1 cellular context compared by ENCODE assay signal in the genomic region with DNA sequence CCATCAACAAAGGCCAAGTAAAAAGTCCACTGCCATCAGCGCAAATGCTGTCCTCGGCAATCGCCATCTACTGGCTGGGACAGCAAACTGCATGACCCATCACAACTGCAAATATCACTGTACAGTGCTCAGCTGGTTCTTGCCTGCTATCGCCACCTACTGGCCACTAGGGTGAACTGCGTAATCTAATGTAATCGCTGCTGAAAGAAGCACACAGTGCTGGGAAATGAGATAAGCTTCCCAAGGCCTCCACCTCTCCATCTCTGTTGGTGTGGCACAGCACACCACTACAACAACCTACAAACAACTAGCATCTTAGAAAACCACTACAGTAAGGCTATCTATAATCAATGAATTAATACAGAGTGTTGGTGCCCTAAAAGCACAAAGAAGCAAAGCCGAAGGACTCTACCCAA.
A peak's percentile ranks its signal among the peaks of the same experiment; 100 is the strongest.
TF ChIP-seq lines count a peak whose summit lies in the region.

No MANE protein-coding gene starts in this region.

TF ChIP-seq in HepG2, 621 proteins besides CTCF, POLR2A, EP300 and RAD21 (continued from another document):
- TF ChIP-seq, protein P1, sequence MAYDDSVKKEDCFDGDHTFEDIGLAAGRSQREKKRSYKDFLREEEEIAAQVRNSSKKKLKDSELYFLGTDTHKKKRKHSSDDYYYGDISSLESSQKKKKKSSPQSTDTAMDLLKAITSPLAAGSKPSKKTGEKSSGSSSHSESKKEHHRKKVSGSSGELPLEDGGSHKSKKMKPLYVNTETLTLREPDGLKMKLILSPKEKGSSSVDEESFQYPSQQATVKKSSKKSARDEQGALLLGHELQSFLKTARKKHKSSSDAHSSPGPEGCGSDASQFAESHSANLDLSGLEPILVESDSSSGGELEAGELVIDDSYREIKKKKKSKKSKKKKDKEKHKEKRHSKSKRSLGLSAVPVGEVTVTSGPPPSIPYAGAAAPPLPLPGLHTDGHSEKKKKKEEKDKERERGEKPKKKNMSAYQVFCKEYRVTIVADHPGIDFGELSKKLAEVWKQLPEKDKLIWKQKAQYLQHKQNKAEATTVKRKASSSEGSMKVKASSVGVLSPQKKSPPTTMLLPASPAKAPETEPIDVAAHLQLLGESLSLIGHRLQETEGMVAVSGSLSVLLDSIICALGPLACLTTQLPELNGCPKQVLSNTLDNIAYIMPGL (CRISPR knock-in tag; IDR thresholded peaks at IDR 0.05; ENCODE audit: borderline replicate concordance in 1 of 2, low read depth in 1 of 2), result peak in 1 of 2 experiments; percentile 61; a peak in 3 of 4 replicates
- TF ChIP-seq, protein P2, sequence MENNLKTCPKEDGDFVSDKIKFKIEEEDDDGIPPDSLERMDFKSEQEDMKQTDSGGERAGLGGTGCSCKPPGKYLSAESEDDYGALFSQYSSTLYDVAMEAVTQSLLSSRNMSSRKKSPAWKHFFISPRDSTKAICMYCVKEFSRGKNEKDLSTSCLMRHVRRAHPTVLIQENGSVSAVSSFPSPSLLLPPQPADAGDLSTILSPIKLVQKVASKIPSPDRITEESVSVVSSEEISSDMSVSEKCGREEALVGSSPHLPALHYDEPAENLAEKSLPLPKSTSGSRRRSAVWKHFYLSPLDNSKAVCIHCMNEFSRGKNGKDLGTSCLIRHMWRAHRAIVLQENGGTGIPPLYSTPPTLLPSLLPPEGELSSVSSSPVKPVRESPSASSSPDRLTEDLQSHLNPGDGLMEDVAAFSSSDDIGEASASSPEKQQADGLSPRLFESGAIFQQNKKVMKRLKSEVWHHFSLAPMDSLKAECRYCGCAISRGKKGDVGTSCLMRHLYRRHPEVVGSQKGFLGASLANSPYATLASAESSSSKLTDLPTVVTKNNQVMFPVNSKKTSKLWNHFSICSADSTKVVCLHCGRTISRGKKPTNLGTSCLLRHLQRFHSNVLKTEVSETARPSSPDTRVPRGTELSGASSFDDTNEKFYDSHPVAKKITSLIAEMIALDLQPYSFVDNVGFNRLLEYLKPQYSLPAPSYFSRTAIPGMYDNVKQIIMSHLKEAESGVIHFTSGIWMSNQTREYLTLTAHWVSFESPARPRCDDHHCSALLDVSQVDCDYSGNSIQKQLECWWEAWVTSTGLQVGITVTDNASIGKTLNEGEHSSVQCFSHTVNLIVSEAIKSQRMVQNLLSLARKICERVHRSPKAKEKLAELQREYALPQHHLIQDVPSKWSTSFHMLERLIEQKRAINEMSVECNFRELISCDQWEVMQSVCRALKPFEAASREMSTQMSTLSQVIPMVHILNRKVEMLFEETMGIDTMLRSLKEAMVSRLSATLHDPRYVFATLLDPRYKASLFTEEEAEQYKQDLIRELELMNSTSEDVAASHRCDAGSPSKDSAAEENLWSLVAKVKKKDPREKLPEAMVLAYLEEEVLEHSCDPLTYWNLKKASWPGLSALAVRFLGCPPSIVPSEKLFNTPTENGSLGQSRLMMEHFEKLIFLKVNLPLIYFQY (CRISPR knock-in tag; IDR thresholded peaks at IDR 0.05; ENCODE audit: borderline replicate concordance), result no peak
- no peak for TF ChIP-seq XBP1 (CRISPR knock-in tag; IDR thresholded peaks at IDR 0.05)
- TF ChIP-seq MYNN (CRISPR knock-in tag; IDR thresholded peaks at IDR 0.05; ENCODE audit: low read depth), result no peak
TF ChIP-seq in HepG2: peak in this region for 12.
